In genomic region chr9:133619791-133620190, GRCh38 we compare ENCODE assay signal across 10 cellular contexts. TPM values are rescaled to one million over a fixed set of nuclear protein-coding genes. Genes with fewer than 3 reads are reported as not detected.
A peak's percentile ranks its signal among the peaks of the same experiment; 100 is the strongest.
DNase-seq lines count a peak whose midpoint lies in the region; ATAC-seq and TF ChIP-seq lines count a peak whose summit lies in the region.
"Had no signal": no experiment of that assay in that cellular context is flagged by ENCODE, and none has a peak within 500 bp of the region (broad histone marks: within the 10 kb centered on the region; RNA-seq: fewer than 3 reads in every experiment).

No MANE protein-coding gene starts in this region.

- H3K4me1 ChIP-seq in CD4-positive, CD25-positive, alpha-beta regulatory T cell (ENCODE audit: control insufficient read depth, insufficient read depth, low read length, poor library complexity, severe bottlenecking), result peaks cover 9% of the 10 kb centered on the region
- H3K4me1 ChIP-seq in SK-N-SH (ENCODE audit: control insufficient read depth in 1 of 2, insufficient read depth in 2 of 2, low read depth in 1 of 2, low read length in 1 of 2), result peaks cover 0 to 30% of the 10 kb centered on the region in 2 experiments; a peak in 1 of 4 replicates
- H3K4me1 ChIP-seq: left lung had no signal

- no peak overlapping the region for H2AFZ ChIP-seq in SK-N-SH (ENCODE audit: low read depth)

- H3F3A ChIP-seq in SK-N-SH (replicated peaks; ENCODE audit: insufficient read depth), result no peaks in the 10 kb centered on the region

- WGBS in SK-N-SH (ENCODE audit: low lambda C conversion rate), result 55% methylated on average over 8 of the region's 8 CpGs

- peak in 2 of 3 donors; percentile 26 to 52 for DNase-seq in CD4-positive, CD25-positive, alpha-beta regulatory T cell
- DNase-seq in NOMO-1 treated with dmso at 0.1 percent for 144 hours (lab: John Stamatoyannopoulos, UW; ENCODE audit: unreplicated experiment), result peak; percentile 61
- DNase-seq in activated T-helper 1 cell treated with Interleukin-2 at 50 U/mL for 16 hours (ENCODE audit: low read depth), result peak; percentile 23
- DNase-seq in putamen (ENCODE audit: low spot score), result peak; percentile 17
- no peak for DNase-seq in SK-N-SH
- no peak for DNase-seq in H7
- no peak for DNase-seq in NCI-H82 treated with DMSO at 0.1 percent for 48 hours (lab: John Stamatoyannopoulos, UW; ENCODE audit: unreplicated experiment)

- no peaks in the 10 kb centered on the region for H3K79me2 ChIP-seq in SK-N-SH (ENCODE audit: insufficient read depth)

- no peak for TF ChIP-seq RAD21 in SK-N-SH (IDR thresholded peaks at IDR 0.05; ENCODE audit: low read length)

- H3K9ac ChIP-seq in SK-N-SH, result no peak overlapping the region

- H3K36me3 Mint-ChIP-seq in CD4-positive, CD25-positive, alpha-beta regulatory T cell, result no peaks in the 10 kb centered on the region
- H3K36me3 Mint-ChIP-seq: brain had no signal

- H3K9me2 ChIP-seq in SK-N-SH, result no peaks in the 10 kb centered on the region

- H3K27ac Mint-ChIP-seq in CD4-positive, CD25-positive, alpha-beta regulatory T cell, result peak overlapping the region in 2 of 3 donors; percentile 30 to 61

- POLR2A ChIA-PET in SK-N-SH (lab: Yijun Ruan, JAX), result interaction anchor here (1.1 kb wide), 1 partner anchor 11 kb away, joined by 3 read pairs; no protein-coding TSS in a partner anchor

- H3K27me3 Mint-ChIP-seq in CD4-positive, CD25-positive, alpha-beta regulatory T cell, result peaks cover 21% of the 10 kb centered on the region

- peaks cover 5 to 26% (median 20%) of the 10 kb centered on the region in 4 donors for H3K4me1 Mint-ChIP-seq in CD4-positive, CD25-positive, alpha-beta regulatory T cell

- H3K27ac ChIP-seq in CD4-positive, CD25-positive, alpha-beta regulatory T cell (ENCODE audit: insufficient read depth, low read length, poor library complexity, severe bottlenecking), result no peak overlapping the region
- H3K27ac ChIP-seq in SK-N-SH (ENCODE audit: low read depth in 2 of 2, low read length in 1 of 2), result peak overlapping the region in 1 of 2 experiments; percentile 28; a peak in 1 of 4 replicates
- H3K27ac ChIP-seq: left lung had no signal

- no peaks in the 10 kb centered on the region for H4K20me1 ChIP-seq in SK-N-SH (ENCODE audit: insufficient read depth)

- ATAC-seq in CD4-positive, CD25-positive, alpha-beta regulatory T cell (ENCODE audit: low read depth in 2 of 2), result peak; percentile 68 to 78
- ATAC-seq in HG03457 (IDR thresholded peaks at IDR 0.05; ENCODE audit: unreplicated experiment), result no peak
- ATAC-seq: left lung had no signal

- no peak overlapping the region for H3K4me2 ChIP-seq in SK-N-SH

- TF ChIP-seq EP300 in SK-N-SH (IDR thresholded peaks at IDR 0.05; ENCODE audit: borderline replicate concordance in 1 of 2, low read depth in 1 of 2, low read length in 1 of 2), result no peak

- no peaks in the 10 kb centered on the region for H3K36me3 ChIP-seq in CD4-positive, CD25-positive, alpha-beta regulatory T cell (ENCODE audit: control insufficient read depth, insufficient read depth, low read length)
- H3K36me3 ChIP-seq in SK-N-SH (replicated peaks in 1 of 2; ENCODE audit: control insufficient read depth in 1 of 2, insufficient read depth in 2 of 2, low read length in 1 of 2), result no peaks in the 10 kb centered on the region
- no peaks in the 10 kb centered on the region for H3K36me3 ChIP-seq in H7 (replicated peaks; ENCODE audit: control insufficient read depth, insufficient read depth, low read length)
- H3K36me3 ChIP-seq: left lung had no signal

- H3K4me3 ChIP-seq in CD4-positive, CD25-positive, alpha-beta regulatory T cell (ENCODE audit: low read depth, low read length), result peak overlapping the region; percentile 53
- H3K4me3 ChIP-seq in SK-N-SH (ENCODE audit: low read depth in 2 of 2, low read length in 1 of 2) (no peak overlapping the region), H7 (ENCODE audit: insufficient read depth, low read depth, low read length) (no peak overlapping the region)
- H3K4me3 ChIP-seq: left lung had no signal

- H3K27me3 ChIP-seq in CD4-positive, CD25-positive, alpha-beta regulatory T cell (ENCODE audit: control insufficient read depth, insufficient read depth, low read length), result no peaks in the 10 kb centered on the region
- peaks cover 21% of the 10 kb centered on the region; the same call in 1 of the 2 replicates for H3K27me3 ChIP-seq in SK-N-SH (ENCODE audit: insufficient read depth)
- H3K27me3 ChIP-seq in H7 (ENCODE audit: control insufficient read depth, insufficient read depth, low read length), result no peaks in the 10 kb centered on the region

- TF ChIP-seq CTCF in SK-N-SH (IDR thresholded peaks at IDR 0.05), result no peak

- H3K9me3 Mint-ChIP-seq in CD4-positive, CD25-positive, alpha-beta regulatory T cell, result no peaks in the 10 kb centered on the region

- peak overlapping the region in 2 of 4 donors; percentile 24 to 68 for H3K4me3 Mint-ChIP-seq in CD4-positive, CD25-positive, alpha-beta regulatory T cell
- H3K4me3 Mint-ChIP-seq: brain had no signal

- CTCF ChIA-PET in SK-N-SH (lab: Yijun Ruan, JAX), result interaction anchor here (1.3 kb wide), 1 partner anchor 13 kb away, joined by 4 read pairs; no protein-coding TSS in a partner anchor

- no peaks in the 10 kb centered on the region for H3K9me3 ChIP-seq in CD4-positive, CD25-positive, alpha-beta regulatory T cell (ENCODE audit: control insufficient read depth in 2 of 2, low read length in 2 of 2)
- no peaks in the 10 kb centered on the region for H3K9me3 ChIP-seq in SK-N-SH
- H3K9me3 ChIP-seq: left lung had no signal

TF ChIP-seq in SK-N-SH, 30 proteins besides CTCF, POLR2A, EP300 and RAD21:
- TF ChIP-seq FOXM1 (IDR thresholded peaks at IDR 0.05; ENCODE audit: low read depth) (no peak), TEAD4 (IDR thresholded peaks at IDR 0.05; ENCODE audit: borderline replicate concordance, insufficient read depth) (no peak), GATA2 (CRISPR knock-in tag; IDR thresholded peaks at IDR 0.05) (no peak), USF1 (IDR thresholded peaks at IDR 0.05; ENCODE audit: borderline replicate concordance, low read depth) (no peak), ELF1 (IDR thresholded peaks at IDR 0.05) (no peak), USF2 (IDR thresholded peaks at IDR 0.05; ENCODE audit: borderline replicate concordance, low read depth, low read length) (no peak), MXI1 (IDR thresholded peaks at IDR 0.05; ENCODE audit: low read depth, low read length) (no peak), NRF1 (IDR thresholded peaks at IDR 0.05; ENCODE audit: low read depth, low read length) (no peak), ZBTB33 (IDR thresholded peaks at IDR 0.05; ENCODE audit: borderline replicate concordance, low read depth) (no peak)

RNA-seq across cellular contexts. Expression of gene FAM163B, which starts 10.6 kb away (rescaled TPM):
- total RNA-seq in CD4-positive, CD25-positive, alpha-beta regulatory T cell, result not detected
- not detected for polyA plus RNA-seq in CD4-positive, CD25-positive, alpha-beta regulatory T cell
- 0.05 and 0.15 TPM in 2 replicates for polyA plus RNA-seq in SK-N-SH (2012; rRNA removed)
- 0.12 and 0.16 TPM in 2 replicates for polyA plus RNA-seq in SK-N-SH (2012; cell fraction: cytosol; rRNA removed)
- 0.21 and 0.36 TPM in 2 replicates for polyA plus RNA-seq in SK-N-SH (2012; cell fraction: nucleus; rRNA removed)
- total RNA-seq in H7 (2014; rRNA removed; shearing (Covaris generic)), result 1.2 and 3.7 TPM in 2 replicates

RNA-seq across cellular contexts. Expression of gene DBH, which starts 16.4 kb away (rescaled TPM):
- total RNA-seq in CD4-positive, CD25-positive, alpha-beta regulatory T cell, result 0.12 TPM
- polyA plus RNA-seq in CD4-positive, CD25-positive, alpha-beta regulatory T cell, result not detected
- polyA plus RNA-seq in SK-N-SH (2012; rRNA removed), result 0.92 and 1.2 TPM in 2 replicates
- 1.5 and 3.8 TPM in 2 replicates for polyA plus RNA-seq in SK-N-SH (2012; cell fraction: cytosol; rRNA removed)
- polyA plus RNA-seq in SK-N-SH (2012; cell fraction: nucleus; rRNA removed), result 1.5 and 2.0 TPM in 2 replicates
- 0.07 TPM in 1 of 2 replicates, not detected in the other for total RNA-seq in H7 (2014; rRNA removed; shearing (Covaris generic))

Comparison
In these comparisons a context has a peak if more than half of its experiments do, and no peak if none do; other contexts are left out.
1. DNase-seq: peak in CD4-positive, CD25-positive, alpha-beta regulatory T cell (2 of 3), NOMO-1 treated with dmso at 0.1 percent for 144 hours (single experiment), activated T-helper 1 cell treated with Interleukin-2 at 50 U/mL for 16 hours (single experiment) and putamen (single experiment); none in SK-N-SH (single experiment), H7 (single experiment) and NCI-H82 treated with DMSO at 0.1 percent for 48 hours (single experiment).